Comparison of ENCODE assay signal across 20 cellular contexts in genomic region chr1:51650198-51650597, GRCh38.
"Had no signal": no experiment of that assay in that cellular context is flagged by ENCODE, and none has a peak within 500 bp of the region (broad histone marks: within the 10 kb centered on the region; RNA-seq: fewer than 3 reads in every experiment).

No MANE protein-coding gene starts in this region.

- H3K9me3 Mint-ChIP-seq: activated naive CD4-positive, alpha-beta T cell treated with anti-CD3 and anti-CD28 coated beads, Interleukin-2, amount 50 U/mL, for 24 hours; memory B cell; natural killer cell; T-helper 2 cell treated with Interferon-gamma antibody and Interleukin-4, amounts not matched to agents 5 μg/mL and 100 μg/mL, for 36 hours had no signal

- H3K27ac Mint-ChIP-seq: activated naive CD4-positive, alpha-beta T cell treated with anti-CD3 and anti-CD28 coated beads, Interleukin-2, amount 50 U/mL, for 24 hours; memory B cell; natural killer cell; T-helper 2 cell treated with Interferon-gamma antibody and Interleukin-4, amounts not matched to agents 5 μg/mL and 100 μg/mL, for 36 hours had no signal

- H3K36me3 Mint-ChIP-seq: natural killer cell had no signal

- H3K27me3 Mint-ChIP-seq: activated naive CD4-positive, alpha-beta T cell treated with anti-CD3 and anti-CD28 coated beads, Interleukin-2, amount 50 U/mL, for 24 hours; memory B cell; stimulated activated naive B cell treated with anti-CD40 and anti-IgM and Interleukin-4, amounts not matched to agents 10 μg/mL and 1 μg/mL and 100 μg/mL, for 72 hours had no signal

- H3K36me3 ChIP-seq: adrenal gland, colonic mucosa, left lung, neutrophil had no signal

- FAIRE-seq: kidney had no signal

- H3K9me3 ChIP-seq: adrenal gland, colonic mucosa, esophagus muscularis mucosa, left lung, neutrophil, tibial nerve had no signal

- DNase-seq: activated CD4-positive, CD25-positive, alpha-beta regulatory T cell; activated effector memory CD4-positive, alpha-beta T cell treated with Interleukin-2 at 50 U/mL for 16 hours; activated T-cell treated with anti-CD3 and anti-CD28 coated beads, Interleukin-2, amount 50 U/mL, for 1 hour; adrenal gland; caudate nucleus; colonic mucosa; hippocampal formation; kidney; left lung; natural killer cell; retina; stimulated activated CD4-positive, alpha-beta T cell treated with anti-CD3 and anti-CD28 coated beads, Interleukin-2, amount 100 ng/mL, for 48 hours; stimulated activated naive B cell treated with anti-CD40 and anti-IgM and Interleukin-4, amounts not matched to agents 10 μg/mL and 1 μg/mL and 100 μg/mL, for 72 hours; SW 1271 had no signal

- H3K4me3 Mint-ChIP-seq: activated naive CD4-positive, alpha-beta T cell treated with anti-CD3 and anti-CD28 coated beads, Interleukin-2, amount 50 U/mL, for 24 hours; memory B cell; natural killer cell; stimulated activated naive B cell treated with anti-CD40 and anti-IgM and Interleukin-4, amounts not matched to agents 10 μg/mL and 1 μg/mL and 100 μg/mL, for 72 hours; T-helper 2 cell treated with Interferon-gamma antibody and Interleukin-4, amounts not matched to agents 5 μg/mL and 100 μg/mL, for 36 hours had no signal

- H3K27ac ChIP-seq: esophagus muscularis mucosa, left lung, neutrophil had no signal

- H3K27me3 ChIP-seq: adrenal gland, colonic mucosa, esophagus muscularis mucosa, left lung, neutrophil, tibial nerve had no signal

- ATAC-seq: left lung; natural killer cell; stimulated activated naive B cell treated with anti-CD40 and anti-IgM and Interleukin-4, amounts not matched to agents 10 μg/mL and 1 μg/mL and 100 μg/mL, for 72 hours had no signal

- H3K4me3 ChIP-seq: adrenal gland, colonic mucosa, esophagus muscularis mucosa, left lung, tibial nerve had no signal
